Comparison of ENCODE assay signal across 10 cellular contexts in genomic region chr18:13220326-13220991, GRCh38. TPM values are rescaled to one million over a fixed set of nuclear protein-coding genes. Genes with fewer than 3 reads are reported as not detected.
DNase-seq lines count a peak whose midpoint lies in the region; ATAC-seq and TF ChIP-seq lines count a peak whose summit lies in the region.
"Had no signal": no experiment of that assay in that cellular context is flagged by ENCODE, and none has a peak within 500 bp of the region (broad histone marks: within the 10 kb centered on the region; RNA-seq: fewer than 3 reads in every experiment).

No MANE protein-coding gene starts in this region.

- intact Hi-C loops in left ventricle myocardium superior (cut with micrococcal nuclease): loop anchor here (5.0 to 10.0 kb wide), 2 partner anchors 42 to 414 kb away; no protein-coding TSS in a partner anchor

- H3K4me3 ChIP-seq in Peyer's patch (peak overlapping the region in 2 of 4 donors; percentile 90 to 95), skeletal muscle tissue (ENCODE audit: low read length in 3 of 3) (peak overlapping the region; percentile 49 to 82 (median 73))

- H3K4me1 ChIP-seq in Peyer's patch: peaks cover 14 to 60% (median 15%) of the 10 kb centered on the region in 4 donors
- peaks cover 56 to 73% (median 67%) of the 10 kb centered on the region in 3 donors for H3K4me1 ChIP-seq in skeletal muscle tissue (ENCODE audit: control insufficient read depth in 3 of 3, insufficient read depth in 3 of 3, low read length in 3 of 3)

- H3K27ac ChIP-seq in Peyer's patch (peak overlapping the region in 2 of 4 donors; percentile 79 to 89), skeletal muscle tissue (ENCODE audit: low read depth, low read length) (peak overlapping the region; percentile 72)
- H3K27ac ChIP-seq: 22Rv1 had no signal

- H3K9ac ChIP-seq in skeletal muscle tissue (ENCODE audit: low read depth in 1 of 3, low read length in 3 of 3): peak overlapping the region; percentile 35 to 81 (median 44)

- H3K27me3 ChIP-seq in Peyer's patch: no peaks in the 10 kb centered on the region
- H3K27me3 ChIP-seq in skeletal muscle tissue (ENCODE audit: control insufficient read depth in 3 of 3, insufficient read depth in 3 of 3, low read length in 3 of 3): no peaks in the 10 kb centered on the region

- peak; percentile 36 to 52 for TF ChIP-seq POLR2A in Peyer's patch (IDR thresholded peaks at IDR 0.05)

- ATAC-seq in left ventricle myocardium superior (peak; percentile 12), GM19023 (IDR thresholded peaks at IDR 0.05; ENCODE audit: unreplicated experiment) (no peak)

- H3K36me3 ChIP-seq in Peyer's patch (no peaks in the 10 kb centered on the region), skeletal muscle tissue (ENCODE audit: control insufficient read depth in 3 of 3, insufficient read depth in 3 of 3, low read length in 3 of 3) (no peaks in the 10 kb centered on the region)

- no peaks in the 10 kb centered on the region for H3K9me3 ChIP-seq in Peyer's patch
- H3K9me3 ChIP-seq in skeletal muscle tissue (ENCODE audit: control insufficient read depth in 3 of 3, low read length in 3 of 3): no peaks in the 10 kb centered on the region

- DNase-seq in DMS 273 (lab: John Stamatoyannopoulos, UW; ENCODE audit: unreplicated experiment) (peak; percentile 67), DMS 273 treated with DMSO at 0.1 percent for 48 hours (lab: John Stamatoyannopoulos, UW) (no peak), Peyer's patch (peak in 2 of 3 donors; percentile 65), left ventricle myocardium superior (peak; percentile 54), HCEC 1CT (no peak)
- no peak for DNase-seq in stimulated activated CD4-positive, alpha-beta T cell treated with anti-CD3 and anti-CD28 coated beads, Interleukin-12 subunit alpha, Interleukin-12 subunit beta, amount 100 ng/mL, for 4 hours
- DNase-seq: hippocampal formation had no signal

- no peak for TF ChIP-seq CTCF in Peyer's patch (IDR thresholded peaks at IDR 0.05)

RNA-seq across cellular contexts. Expression of gene LDLRAD4, which starts 1.9 kb away (rescaled TPM):
- total RNA-seq in Peyer's patch: 100 to 1,000 TPM in 1 of 4 donors, 10 to 100 TPM in 3; 24.8 to 128 (median 50.0) TPM
- total RNA-seq in left ventricle myocardium superior: 26.0 TPM
- total RNA-seq in skeletal muscle tissue: 18.3 TPM

Comparison
In these comparisons a context has a peak if more than half of its experiments do, and no peak if none do; other contexts are left out.
1. DNase-seq: peak in DMS 273 (single experiment), Peyer's patch (2 of 3) and left ventricle myocardium superior (single experiment); none in DMS 273 treated with DMSO at 0.1 percent for 48 hours (single experiment), stimulated activated CD4-positive, alpha-beta T cell treated with anti-CD3 and anti-CD28 coated beads, Interleukin-12 subunit alpha, Interleukin-12 subunit beta, amount 100 ng/mL, for 4 hours (single experiment) and HCEC 1CT (single experiment).